In genomic region chr9:123033864-123034598, GRCh38 we compare ENCODE assay signal across 13 cellular contexts. TPM values are rescaled to one million over a fixed set of nuclear protein-coding genes. Genes with fewer than 3 reads are reported as not detected.
DNase-seq lines count a peak whose midpoint lies in the region; ATAC-seq and TF ChIP-seq lines count a peak whose summit lies in the region.
"Had no signal": no experiment of that assay in that cellular context is flagged by ENCODE, and none has a peak within 500 bp of the region (broad histone marks: within the 10 kb centered on the region; RNA-seq: fewer than 3 reads in every experiment).

No MANE protein-coding gene starts in this region.

- H3K9me3 ChIP-seq in skeletal muscle tissue (ENCODE audit: control insufficient read depth in 3 of 3, low read length in 3 of 3) (no peaks in the 10 kb centered on the region), PC-9 (ENCODE audit: insufficient read depth, low read depth) (no peaks in the 10 kb centered on the region), MG63 (no peaks in the 10 kb centered on the region)

- H3K79me2 ChIP-seq in PC-9 (ENCODE audit: low read depth), result no peaks in the 10 kb centered on the region

- H3K36me3 Mint-ChIP-seq in brain, result peaks cover 19% of the 10 kb centered on the region

- no peak overlapping the region for H3K4me2 ChIP-seq in PC-9

- H3K4me3 Mint-ChIP-seq in brain, result peak overlapping the region; percentile 66 to 91 (median 83)

- peaks cover 3% of the 10 kb centered on the region; the same call in 1 of the 2 replicates for H4K20me1 ChIP-seq in PC-9 (ENCODE audit: insufficient read depth)

- no TSS peak for BruUV-seq in PC-9 (replicated peaks; lab: Mats Ljungman, UMichigan)

- POLR2A ChIA-PET in PC-9 (lab: Charles Lee; ENCODE audit: unreplicated experiment), result no interaction called here

- H3K4me3 ChIP-seq in skeletal muscle tissue (ENCODE audit: low read length in 3 of 3), result peak overlapping the region; percentile 30 to 55 (median 51)
- H3K4me3 ChIP-seq in PC-9, result no peak overlapping the region
- no peak overlapping the region for H3K4me3 ChIP-seq in MG63

- intact Hi-C loops in PC-9 (cut with micrococcal nuclease; ENCODE audit: unreplicated experiment), result no loop called here

- TF ChIP-seq CTCF in brain (conservative IDR thresholded peaks at IDR 0.05) (no peak), PC-9 (conservative IDR thresholded peaks at IDR 0.05) (no peak), GM10266 (IDR thresholded peaks at IDR 0.05; ENCODE audit: control insufficient read depth, insufficient read depth, low read depth, missing control alignments) (no peak)

- CTCF ChIA-PET in PC-9 (lab: Charles Lee), result no interaction called here

- H3K27me3 Mint-ChIP-seq in brain, result no peaks in the 10 kb centered on the region

- peak; percentile 53 for ATAC-seq in GM21423 (IDR thresholded peaks at IDR 0.05; ENCODE audit: unreplicated experiment)

- peak overlapping the region; percentile 25 for H3K27ac ChIP-seq in skeletal muscle tissue (ENCODE audit: low read depth, low read length)
- no peak overlapping the region for H3K27ac ChIP-seq in PC-9

- DNase-seq in hepatic stellate cell (ENCODE audit: low spot score) (peak; percentile 41), PC-9 (no peak), LoVo (ENCODE audit: low spot score) (no peak), GM10266 (ENCODE audit: extremely low spot score) (no peak), MG63 (no peak)
- DNase-seq: activated CD4-positive, CD25-positive, alpha-beta regulatory T cell; HCEC 1CT; NCI-H345; stimulated activated naive CD4-positive, alpha-beta T cell had no signal

- peaks cover 73% of the 10 kb centered on the region for H3K4me1 Mint-ChIP-seq in brain

- H2AFZ ChIP-seq in PC-9, result no peak overlapping the region

- no peaks in the 10 kb centered on the region for H3F3A ChIP-seq in PC-9 (ENCODE audit: insufficient read depth, low read depth)

- H3K9me3 Mint-ChIP-seq in brain, result no peaks in the 10 kb centered on the region

- H3K4me1 ChIP-seq in skeletal muscle tissue (ENCODE audit: control insufficient read depth in 3 of 3, insufficient read depth in 3 of 3, low read length in 3 of 3) (peaks cover 15 to 22% (median 16%) of the 10 kb centered on the region in 3 donors), PC-9 (replicated peaks; ENCODE audit: insufficient read depth) (no peaks in the 10 kb centered on the region)

- peak overlapping the region in 2 of 3 donors; percentile 28 to 55 for H3K9ac ChIP-seq in skeletal muscle tissue (ENCODE audit: low read depth in 1 of 3, low read length in 3 of 3)

- peak overlapping the region; percentile 28 to 98 (median 96) for H3K27ac Mint-ChIP-seq in brain

- no peaks in the 10 kb centered on the region for H3K9me2 ChIP-seq in PC-9 (ENCODE audit: insufficient read depth)

- no peaks in the 10 kb centered on the region for H3K27me3 ChIP-seq in skeletal muscle tissue (ENCODE audit: control insufficient read depth in 3 of 3, insufficient read depth in 3 of 3, low read length in 3 of 3)
- H3K27me3 ChIP-seq in PC-9 (ENCODE audit: insufficient read depth, low read depth), result no peaks in the 10 kb centered on the region
- no peaks in the 10 kb centered on the region for H3K27me3 ChIP-seq in MG63

- H3K36me3 ChIP-seq in skeletal muscle tissue (ENCODE audit: control insufficient read depth in 3 of 3, insufficient read depth in 3 of 3, low read length in 3 of 3), result peaks cover 0 to 6% (median 0%) of the 10 kb centered on the region in 3 donors
- 0 out of 2 replicates have a peak, but pooled peaks cover 7% of the 10 kb centered on the region for H3K36me3 ChIP-seq in PC-9 (ENCODE audit: low read depth)
- peaks cover 7% of the 10 kb centered on the region; the same call in 1 of the 2 replicates for H3K36me3 ChIP-seq in MG63

RNA-seq across cellular contexts. Expression of gene GPR21, which starts 0.6 kb away (rescaled TPM):
- polyA plus RNA-seq in brain (ENCODE audit: insufficient read depth, low read depth, low replicate concordance), result not detected
- 3.1 TPM for total RNA-seq in skeletal muscle tissue
- 1.6 and 3.7 TPM in 2 replicates for total RNA-seq in PC-9 (2021)
- total RNA-seq in MG63 (2014; rRNA removed; shearing (Covaris generic); ENCODE audit: low replicate concordance), result not detected in 2 replicates
- polyA plus RNA-seq: CD14-positive monocyte had no signal

Comparison
In these comparisons a context has a peak if more than half of its experiments do, and no peak if none do; other contexts are left out.
1. H3K4me3 ChIP-seq: peak in skeletal muscle tissue (3 of 3); none in PC-9 (single experiment) and MG63 (single experiment).